Comparison of ENCODE assay signal across 8 cellular contexts in the genomic region with DNA sequence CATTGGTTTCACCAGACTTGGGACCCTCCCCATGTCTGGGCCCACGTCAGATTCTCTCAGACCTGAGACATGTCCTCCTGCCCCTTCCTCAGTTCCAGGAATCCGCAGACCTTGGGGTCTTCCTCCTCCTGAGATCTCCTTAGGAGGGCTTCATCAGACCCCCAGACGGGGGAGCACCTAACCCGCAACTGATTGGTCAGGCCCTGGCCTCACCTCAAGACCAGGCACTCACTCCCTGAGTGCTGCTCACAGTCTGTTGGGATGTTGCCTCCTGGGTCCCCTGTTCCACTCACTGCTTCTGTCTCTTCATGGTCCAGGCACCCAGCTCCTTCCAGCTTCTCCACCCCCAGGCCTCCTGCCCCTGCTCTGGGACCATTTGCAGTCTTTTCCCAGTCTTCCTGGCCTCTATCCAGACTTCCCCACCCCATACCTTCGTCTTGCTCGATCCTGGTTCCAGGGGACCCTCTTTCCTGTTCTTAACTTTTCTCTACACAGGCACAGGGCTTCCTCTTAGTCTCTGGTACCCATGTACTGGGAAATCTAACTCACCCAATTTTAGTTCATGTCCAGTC. TPM values are rescaled to one million over a fixed set of nuclear protein-coding genes. Genes with fewer than 3 reads are reported as not detected.
DNase-seq lines count a peak whose midpoint lies in the region; ATAC-seq, FAIRE-seq and TF ChIP-seq lines count a peak whose summit lies in the region.

No MANE protein-coding gene starts in this region.

- H3K27me3 Mint-ChIP-seq in CD8-positive, alpha-beta memory T cell = peaks cover 0 to 3% of the 10 kb centered on the region in 2 donors

- peak overlapping the region; percentile 63 for H3K9ac ChIP-seq in OCI-LY3 (ENCODE audit: low read length)
- H3K9ac ChIP-seq in H1 (replicated peaks in 1 of 4; ENCODE audit: extremely low read depth in 1 of 4, low read depth in 3 of 4, low read length in 3 of 4) = peak overlapping the region in 1 of 4 experiments; percentile 53; a peak in 1 of 7 replicates

- no peaks in the 10 kb centered on the region for H4K20me1 ChIP-seq in OCI-LY3 (ENCODE audit: insufficient read depth, low read length)
- H4K20me1 ChIP-seq in H1 (replicated peaks in 1 of 2; ENCODE audit: control insufficient read depth in 1 of 2, insufficient read depth in 2 of 2, low read length in 2 of 2) = peaks cover 4 to 5% of the 10 kb centered on the region in 2 experiments

- H3K23ac ChIP-seq in H1 (ENCODE audit: insufficient read length) = no peak overlapping the region

- no peak overlapping the region for H2BK5ac ChIP-seq in H1 (ENCODE audit: low read depth, low read length)

- no peaks in the 10 kb centered on the region for H3K9me3 ChIP-seq in CD8-positive, alpha-beta memory T cell (ENCODE audit: low read length)
- no peaks in the 10 kb centered on the region for H3K9me3 ChIP-seq in OCI-LY3 (ENCODE audit: insufficient read depth, low read length)
- no peaks in the 10 kb centered on the region for H3K9me3 ChIP-seq in H1 (ENCODE audit: insufficient read depth in 2 of 2, low read depth in 1 of 2, low read length in 1 of 2)
- no peaks in the 10 kb centered on the region for H3K9me3 ChIP-seq in neuron (ENCODE audit: low read length)

- no peak overlapping the region for H3K18ac ChIP-seq in H1 (ENCODE audit: extremely low read depth, low read length)

- TF ChIP-seq CTCF in OCI-LY3 (IDR thresholded peaks at IDR 0.05; ENCODE audit: low read depth, low read length) (no peak), H1 (IDR thresholded peaks at IDR 0.05; ENCODE audit: control extremely low read depth in 1 of 3, insufficient read depth in 1 of 3, low read depth in 1 of 3, low read length in 3 of 3) (no peak)

- no peak overlapping the region for H2AK5ac ChIP-seq in H1 (ENCODE audit: low read depth, low read length)

- H3K79me2 ChIP-seq in OCI-LY3 (ENCODE audit: low read length) (peaks cover 27% of the 10 kb centered on the region), H1 (ENCODE audit: control insufficient read depth in 1 of 2, insufficient read depth in 2 of 2, low read length in 2 of 2) (peaks cover 0 to 20% of the 10 kb centered on the region in 2 experiments; a peak in 1 of 4 replicates)

- peaks cover 4% of the 10 kb centered on the region for H3K36me3 ChIP-seq in CD8-positive, alpha-beta memory T cell (ENCODE audit: insufficient read depth, low read length)
- no peaks in the 10 kb centered on the region for H3K36me3 ChIP-seq in OCI-LY3 (replicated peaks; ENCODE audit: low read depth, low read length)
- H3K36me3 ChIP-seq in H1 (ENCODE audit: control insufficient read depth in 2 of 4, insufficient read depth in 4 of 4, low read length in 3 of 4) = no peaks in the 10 kb centered on the region
- peaks cover under 1% of the 10 kb centered on the region for H3K36me3 ChIP-seq in neuron (ENCODE audit: insufficient read depth, low read length)

- H3K27ac Mint-ChIP-seq in CD8-positive, alpha-beta memory T cell = peak overlapping the region; percentile 68 to 94 (median 89)

- 56% methylated on average over 6 of the region's 6 CpGs; no CpG with 5 or more reads in 1 of the 2 experiments for WGBS in H1 (ENCODE audit: extremely low coverage in 1 of 2, insufficient coverage in 1 of 2, insufficient read length in 1 of 2, insufficient replicate concordance in 2 of 2, low coverage in 1 of 2, low lambda C conversion rate in 2 of 2, missing lambda C conversion rate in 1 of 2), 2 experiments

- no peak for TF ChIP-seq POLR2A in H1 (IDR thresholded peaks at IDR 0.05; ENCODE audit: control extremely low read depth in 1 of 2, low read depth in 2 of 2, low read length in 2 of 2)

- no peak overlapping the region for H2BK20ac ChIP-seq in H1 (ENCODE audit: low read length)

- ATAC-seq in HG02981 (IDR thresholded peaks at IDR 0.05; ENCODE audit: unreplicated experiment) = no peak

- no peaks in the 10 kb centered on the region for H3K27me3 ChIP-seq in CD8-positive, alpha-beta memory T cell (ENCODE audit: insufficient read depth, low read length, poor library complexity, severe bottlenecking)
- H3K27me3 ChIP-seq in OCI-LY3 (ENCODE audit: low read depth, low read length) (no peaks in the 10 kb centered on the region), H1 (replicated peaks in 1 of 4; ENCODE audit: control insufficient read depth in 3 of 4, extremely low read depth in 1 of 4, insufficient read depth in 3 of 4, low read length in 3 of 4) (peaks cover 0 to 6% (median 3%) of the 10 kb centered on the region in 4 experiments; a peak in 2 of 7 replicates), neuron (ENCODE audit: insufficient read depth, low read length) (no peaks in the 10 kb centered on the region)

- peak overlapping the region; percentile 55 for H3K27ac ChIP-seq in CD8-positive, alpha-beta memory T cell (ENCODE audit: low read depth, low read length)
- H3K27ac ChIP-seq in OCI-LY3 (ENCODE audit: low read length) (no peak overlapping the region), H1 (ENCODE audit: low read depth, low read length) (no peak overlapping the region)

- H3K4me1 ChIP-seq in CD8-positive, alpha-beta memory T cell (ENCODE audit: insufficient read depth, low read length) = peaks cover 29% of the 10 kb centered on the region
- H3K4me1 ChIP-seq in OCI-LY3 (ENCODE audit: low read length) (peaks cover 11% of the 10 kb centered on the region), H1 (replicated peaks in 1 of 4; ENCODE audit: control insufficient read depth in 3 of 4, insufficient read depth in 4 of 4, low read length in 3 of 4) (peaks cover 0 to 4% (median 3%) of the 10 kb centered on the region in 4 experiments), neuron (ENCODE audit: insufficient read depth, low read length) (peaks cover 31% of the 10 kb centered on the region)

- DNase-seq in CD8-positive, alpha-beta memory T cell = no peak
- DNase-seq in H1 (ENCODE audit: low read depth in 1 of 2, low spot score in 2 of 2) (peak in 1 of 2 experiments; percentile 50), HEK293T (ENCODE audit: extremely low spot score) (no peak), COLO668 (lab: John Stamatoyannopoulos, UW; ENCODE audit: unreplicated experiment) (no peak), NOMO-1 treated with dmso at 0.1 percent for 144 hours (lab: John Stamatoyannopoulos, UW; ENCODE audit: unreplicated experiment) (no peak)

- POLR2A ChIA-PET in CD8-positive, alpha-beta memory T cell (lab: Charles Lee) = no interaction called here
- POLR2A ChIA-PET in H1 (lab: Charles Lee; ENCODE audit: partially characterized antibody) = no interaction called here
- POLR2A ChIA-PET in HEK293T (lab: Yijun Ruan, JAX) = no interaction called here

- no peak overlapping the region for H4K5ac ChIP-seq in H1 (ENCODE audit: insufficient read length, low read depth, low read length)

- no peak for TF ChIP-seq RAD21 in H1 (IDR thresholded peaks at IDR 0.05 in 1 of 2, conservative IDR thresholded peaks at IDR 0.05 in 1 of 2; ENCODE audit: low read depth in 2 of 2, low read length in 2 of 2)

- no peak overlapping the region for H3K56ac ChIP-seq in H1 (replicated peaks; ENCODE audit: insufficient read length, low read depth, low read length)

- H3K14ac ChIP-seq in H1 (ENCODE audit: insufficient read length) = no peak overlapping the region

- no peak for FAIRE-seq in H1 (lab: Jason Lieb, UNC)

- H3K4ac ChIP-seq in H1 (replicated peaks; ENCODE audit: insufficient read length, low read depth, low read length) = no peak overlapping the region

- peak overlapping the region; percentile 85 to 97 (median 91) for H3K4me3 Mint-ChIP-seq in CD8-positive, alpha-beta memory T cell

- H3K79me1 ChIP-seq in H1 (ENCODE audit: low read depth, low read length) = peaks cover 3% of the 10 kb centered on the region; the same call in 1 of the 2 replicates

- peak overlapping the region; percentile 77 for H3K4me3 ChIP-seq in CD8-positive, alpha-beta memory T cell (ENCODE audit: low read length)
- peak overlapping the region; percentile 92 for H3K4me3 ChIP-seq in OCI-LY3 (ENCODE audit: low read length)
- H3K4me3 ChIP-seq in H1 (ENCODE audit: extremely low read depth in 1 of 4, insufficient read depth in 2 of 4, low read depth in 3 of 4, low read length in 4 of 4) = peak overlapping the region; percentile 60 to 95 (median 86)
- peak overlapping the region; percentile 83 for H3K4me3 ChIP-seq in neuron (ENCODE audit: low read length)

- H2BK12ac ChIP-seq in H1 (ENCODE audit: low read depth, low read length) = no peak overlapping the region

- CTCF ChIA-PET in CD8-positive, alpha-beta memory T cell (lab: Charles Lee) = no interaction called here
- CTCF ChIA-PET in H1 (lab: Charles Lee; ENCODE audit: partially characterized antibody) = interaction anchor here (0.8 kb wide), 1 partner anchor 46 kb away, joined by 4 read pairs; no protein-coding TSS in a partner anchor
- CTCF ChIA-PET in HEK293T (lab: Yijun Ruan, JAX) = no interaction called here

- H3K36me3 Mint-ChIP-seq in CD8-positive, alpha-beta memory T cell = peaks cover 0 to 23% (median 4%) of the 10 kb centered on the region in 3 donors

- no peak overlapping the region for H2BK15ac ChIP-seq in H1 (ENCODE audit: low read length)

- no peak overlapping the region for H4K91ac ChIP-seq in H1 (replicated peaks; ENCODE audit: insufficient read length, low read length)

- peak overlapping the region; percentile 75 for H3K4me2 ChIP-seq in OCI-LY3 (ENCODE audit: low read length)
- peak overlapping the region; percentile 71 to 84 for H3K4me2 ChIP-seq in H1 (ENCODE audit: insufficient read depth in 1 of 2, low read depth in 2 of 2, low read length in 2 of 2)

- no peak overlapping the region for H4K8ac ChIP-seq in H1 (ENCODE audit: extremely low read depth, insufficient read depth, low read length)

- no peak overlapping the region for H2AFZ ChIP-seq in OCI-LY3 (ENCODE audit: low read depth, low read length)
- H2AFZ ChIP-seq in H1 (ENCODE audit: low read length) = no peak overlapping the region; the same call in 1 of the 2 replicates
- peak overlapping the region; percentile 93 for H2AFZ ChIP-seq in neuron (ENCODE audit: low read depth, low read length)

- H3K9me3 Mint-ChIP-seq in CD8-positive, alpha-beta memory T cell = no peaks in the 10 kb centered on the region

- no peak for TF ChIP-seq EP300 in H1 (IDR thresholded peaks at IDR 0.05; ENCODE audit: borderline replicate concordance in 1 of 2, low read depth in 2 of 2, low read length in 2 of 2)

- H3K4me1 Mint-ChIP-seq in CD8-positive, alpha-beta memory T cell = peaks cover 46 to 63% (median 62%) of the 10 kb centered on the region in 3 donors

- H3K23me2 ChIP-seq in H1 (ENCODE audit: low read depth, low read length) = peaks cover 7% of the 10 kb centered on the region

- H2BK120ac ChIP-seq in H1 (replicated peaks; ENCODE audit: low read depth, low read length) = no peak overlapping the region

RNA-seq across cellular contexts. Expression of a gene that starts 1.2 kb away (rescaled TPM):
- 10 to 100 TPM in 1 of 2 experiments, 1 to 10 TPM in 1; 9.8 to 11.1 TPM for total RNA-seq in CD8-positive, alpha-beta memory T cell
- 8.5 TPM for polyA plus RNA-seq in CD8-positive, alpha-beta memory T cell
- total RNA-seq in H1 (2021; fragmentation: NEBNext Ultra II Directional; extraction: Animal tissue kit (Norgen Biotek cat#: 25700)) = 15.0 and 15.2 TPM in 2 replicates
- 5.4 and 5.6 TPM in 2 replicates for polyA plus RNA-seq in H1 (2011; rRNA removed)
- 6.2 TPM for polyA plus RNA-seq in H1 (2011; cell fraction: cytosol; rRNA removed)
- polyA plus RNA-seq in H1 (2011; cell fraction: nucleus; rRNA removed) = 6.3 TPM
- polyA plus RNA-seq in H1 (2012, experiment 1 of 2) = 7.2 to 9.3 TPM (median 8.4 TPM) in 4 replicates
- 4.6 TPM for polyA plus RNA-seq in H1 (2012, experiment 2 of 2)
- polyA plus RNA-seq in H1 (2013, experiment 1 of 2) = 5.7 TPM
- polyA plus RNA-seq in H1 (2013, experiment 2 of 2) = 6.2 TPM
- polyA minus RNA-seq in H1 (2011; rRNA and poly(A)+ RNA removed) = 15.1 and 24.7 TPM in 2 replicates
- polyA minus RNA-seq in H1 (2011; cell fraction: cytosol; rRNA and poly(A)+ RNA removed) = 9.4 TPM
- polyA minus RNA-seq in H1 (2011; cell fraction: nucleus; rRNA and poly(A)+ RNA removed) = 13.3 TPM

RNA-seq across cellular contexts. Expression of a gene that starts 1.4 kb away (rescaled TPM):
- 10 to 100 TPM; 30.4 to 33.4 TPM for total RNA-seq in CD8-positive, alpha-beta memory T cell
- 16.0 TPM for polyA plus RNA-seq in CD8-positive, alpha-beta memory T cell
- 22.9 and 23.3 TPM in 2 replicates for total RNA-seq in H1 (2021; fragmentation: NEBNext Ultra II Directional; extraction: Animal tissue kit (Norgen Biotek cat#: 25700))
- polyA plus RNA-seq in H1 (2011; rRNA removed) = 19.6 and 28.3 TPM in 2 replicates
- polyA plus RNA-seq in H1 (2011; cell fraction: cytosol; rRNA removed) = 19.4 TPM
- 37.4 TPM for polyA plus RNA-seq in H1 (2011; cell fraction: nucleus; rRNA removed)
- 11.7 to 18.7 TPM (median 17.3 TPM) in 4 replicates for polyA plus RNA-seq in H1 (2012, experiment 1 of 2)
- 40.0 TPM for polyA plus RNA-seq in H1 (2012, experiment 2 of 2)
- 13.9 TPM for polyA plus RNA-seq in H1 (2013, experiment 1 of 2)
- 14.8 TPM for polyA plus RNA-seq in H1 (2013, experiment 2 of 2)
- 19.0 and 20.4 TPM in 2 replicates for polyA minus RNA-seq in H1 (2011; rRNA and poly(A)+ RNA removed)
- 14.2 TPM for polyA minus RNA-seq in H1 (2011; cell fraction: cytosol; rRNA and poly(A)+ RNA removed)
- 18.3 TPM for polyA minus RNA-seq in H1 (2011; cell fraction: nucleus; rRNA and poly(A)+ RNA removed)

RNA-seq across cellular contexts. Expression of a gene that starts 47.4 kb away (rescaled TPM):
- total RNA-seq in CD8-positive, alpha-beta memory T cell = 10 to 100 TPM; 52.9 to 54.2 TPM
- 51.7 TPM for polyA plus RNA-seq in CD8-positive, alpha-beta memory T cell
- total RNA-seq in H1 (2021; fragmentation: NEBNext Ultra II Directional; extraction: Animal tissue kit (Norgen Biotek cat#: 25700)) = 44.6 and 50.1 TPM in 2 replicates
- 47.8 and 57.5 TPM in 2 replicates for polyA plus RNA-seq in H1 (2011; rRNA removed)
- 53.2 TPM for polyA plus RNA-seq in H1 (2011; cell fraction: cytosol; rRNA removed)
- 84.6 TPM for polyA plus RNA-seq in H1 (2011; cell fraction: nucleus; rRNA removed)
- 45.5 to 54.2 TPM (median 52.2 TPM) in 4 replicates for polyA plus RNA-seq in H1 (2012, experiment 1 of 2)
- 67.7 TPM for polyA plus RNA-seq in H1 (2012, experiment 2 of 2)
- polyA plus RNA-seq in H1 (2013, experiment 1 of 2) = 29.2 TPM
- 27.1 TPM for polyA plus RNA-seq in H1 (2013, experiment 2 of 2)
- 45.4 and 60.9 TPM in 2 replicates for polyA minus RNA-seq in H1 (2011; rRNA and poly(A)+ RNA removed)
- 29.4 TPM for polyA minus RNA-seq in H1 (2011; cell fraction: cytosol; rRNA and poly(A)+ RNA removed)
- polyA minus RNA-seq in H1 (2011; cell fraction: nucleus; rRNA and poly(A)+ RNA removed) = 70.4 TPM
